ENCODE assay signal across 8 cellular contexts in genomic region chr6:77466055-77467028, GRCh38. TPM values are rescaled to one million over a fixed set of nuclear protein-coding genes. Genes with fewer than 3 reads are reported as not detected.
A peak's percentile ranks its signal among the peaks of the same experiment; 100 is the strongest.
DNase-seq lines count a peak whose midpoint lies in the region; ATAC-seq and TF ChIP-seq lines count a peak whose summit lies in the region.

No MANE protein-coding gene starts in this region.

- peak overlapping the region; percentile 65 for H3K4me3 ChIP-seq in fibroblast of the aortic adventitia (ENCODE audit: low read depth, low read length)

- H3K27me3 Mint-ChIP-seq in activated CD4-positive, alpha-beta memory T cell treated with anti-CD3 and anti-CD28 coated beads for 36 hours = peaks cover 43% of the 10 kb centered on the region
- H3K27me3 Mint-ChIP-seq in nephron (ENCODE audit: low read depth) = peaks cover 59% of the 10 kb centered on the region

- no peaks in the 10 kb centered on the region for H3K36me3 Mint-ChIP-seq in activated CD4-positive, alpha-beta memory T cell treated with anti-CD3 and anti-CD28 coated beads for 36 hours
- no peaks in the 10 kb centered on the region for H3K36me3 Mint-ChIP-seq in nephron (ENCODE audit: low read depth)

- peaks cover 18% of the 10 kb centered on the region for H3K4me1 Mint-ChIP-seq in activated CD4-positive, alpha-beta memory T cell treated with anti-CD3 and anti-CD28 coated beads for 36 hours (ENCODE audit: low read depth)
- H3K4me1 Mint-ChIP-seq in nephron = peaks cover 16% of the 10 kb centered on the region

- peak overlapping the region; percentile 77 for H3K4me3 Mint-ChIP-seq in activated CD4-positive, alpha-beta memory T cell treated with anti-CD3 and anti-CD28 coated beads for 36 hours
- peak overlapping the region; percentile 83 to 90 (median 87) for H3K4me3 Mint-ChIP-seq in nephron

- H3K27ac Mint-ChIP-seq in activated CD4-positive, alpha-beta memory T cell treated with anti-CD3 and anti-CD28 coated beads for 36 hours = no peak overlapping the region
- H3K27ac Mint-ChIP-seq in nephron = peak overlapping the region; percentile 13 to 54 (median 34)

- CTCF ChIA-PET in activated CD4-positive, alpha-beta memory T cell treated with anti-CD3 and anti-CD28 coated beads for 36 hours (lab: Charles Lee) = interaction anchor here (0.5 to 1.3 kb wide), 8 partner anchors 9 to 1573 kb away, joined by 3 to 4 read pairs (median 3); no protein-coding TSS in a partner anchor

- peak; percentile 72 for TF ChIP-seq CTCF in fibroblast of the aortic adventitia (IDR thresholded peaks at IDR 0.05; ENCODE audit: insufficient read depth, low read length)
- TF ChIP-seq CTCF in nephron (IDR thresholded peaks at IDR 0.05; ENCODE audit: unreplicated experiment in 3 of 3) = peak; percentile 59 to 69 (median 65)

- intact Hi-C loops in activated CD4-positive, alpha-beta memory T cell treated with anti-CD3 and anti-CD28 coated beads for 36 hours (cut with micrococcal nuclease) = no loop called here

- H3K9me3 Mint-ChIP-seq in activated CD4-positive, alpha-beta memory T cell treated with anti-CD3 and anti-CD28 coated beads for 36 hours = no peaks in the 10 kb centered on the region
- H3K9me3 Mint-ChIP-seq in nephron = peaks cover 2% of the 10 kb centered on the region

- ATAC-seq in GM21526 (IDR thresholded peaks at IDR 0.05; ENCODE audit: low FRiP score, unreplicated experiment) = peak; percentile 87

- POLR2A ChIA-PET in activated CD4-positive, alpha-beta memory T cell treated with anti-CD3 and anti-CD28 coated beads for 36 hours (lab: Charles Lee) = no interaction called here

- peak; percentile 18 for DNase-seq in NCI-H1105 treated with DMSO at 0.1 percent for 48 hours (lab: John Stamatoyannopoulos, UW)
- DNase-seq in NCI-H1105 (lab: John Stamatoyannopoulos, UW) = no peak
- DNase-seq in HPDE6-E6E7 (ENCODE audit: extremely low spot score) = peak; percentile 51
- DNase-seq in activated CD4-positive, alpha-beta memory T cell treated with anti-CD3 and anti-CD28 coated beads for 36 hours = peak; percentile 65
- DNase-seq in fibroblast of the aortic adventitia (ENCODE audit: low read depth) = peak; percentile 61
- DNase-seq in effector CD4-positive, alpha-beta T cell = no peak

RNA-seq across cellular contexts. Expression of gene HTR1B, which starts 3.1 kb away (rescaled TPM):
- total RNA-seq in activated CD4-positive, alpha-beta memory T cell treated with anti-CD3 and anti-CD28 coated beads for 36 hours = not detected
- under 0.01 and 0.25 TPM in 2 replicates for total RNA-seq in fibroblast of the aortic adventitia (ENCODE audit: low replicate concordance)

Comparison
In these comparisons a context has a peak if more than half of its experiments do, and no peak if none do; other contexts are left out.
1. DNase-seq: peak in NCI-H1105 treated with DMSO at 0.1 percent for 48 hours (single experiment), HPDE6-E6E7 (single experiment), activated CD4-positive, alpha-beta memory T cell treated with anti-CD3 and anti-CD28 coated beads for 36 hours (single experiment) and fibroblast of the aortic adventitia (single experiment); none in NCI-H1105 (single experiment) and effector CD4-positive, alpha-beta T cell (single experiment).